In genomic region chr16:4696172-4696904, GRCh38 we compare ENCODE assay signal across 15 cellular contexts. TPM values are rescaled to one million over a fixed set of nuclear protein-coding genes. Genes with fewer than 3 reads are reported as not detected.
DNase-seq lines count a peak whose midpoint lies in the region; ATAC-seq and TF ChIP-seq lines count a peak whose summit lies in the region.
"Had no signal": no experiment of that assay in that cellular context is flagged by ENCODE, and none has a peak within 500 bp of the region (broad histone marks: within the 10 kb centered on the region; RNA-seq: fewer than 3 reads in every experiment).

No MANE protein-coding gene starts in this region.

- WGBS in mesendoderm (ENCODE audit: extremely low coverage, insufficient coverage, low lambda C conversion rate): no CpG with 5 or more reads among the region's 19 CpGs

- H3K4me2 ChIP-seq in mesendoderm (ENCODE audit: low read length): no peak overlapping the region

- no peak overlapping the region for H2BK15ac ChIP-seq in mesendoderm (replicated peaks; ENCODE audit: low read depth)

- no peak overlapping the region for H4K5ac ChIP-seq in mesendoderm (ENCODE audit: low read length)

- H2BK120ac ChIP-seq in mesendoderm (ENCODE audit: low read depth, low read length): no peak overlapping the region

- TF ChIP-seq CTCF in RWPE1 (conservative IDR thresholded peaks at IDR 0.05; ENCODE audit: low read depth): no peak
- TF ChIP-seq CTCF in neural crest cell (conservative IDR thresholded peaks at IDR 0.05): no peak
- TF ChIP-seq CTCF in foreskin keratinocyte (conservative IDR thresholded peaks at IDR 0.05): no peak

- peaks cover 39% of the 10 kb centered on the region for H3K36me3 ChIP-seq in CD4-positive, CD25-positive, alpha-beta regulatory T cell (ENCODE audit: control insufficient read depth, insufficient read depth, low read length)
- peaks cover 4% of the 10 kb centered on the region for H3K36me3 ChIP-seq in mesendoderm (ENCODE audit: control insufficient read depth, insufficient read depth, low read length)

- no peak for DNase-seq in CD4-positive, CD25-positive, alpha-beta regulatory T cell
- DNase-seq in RWPE1 (ENCODE audit: low spot score): no peak
- DNase-seq in fibroblast of peridontal ligament (ENCODE audit: extremely low read depth): peak; percentile 14
- no peak for DNase-seq in neural crest cell (ENCODE audit: low read depth, low spot score)
- no peak for DNase-seq in stimulated activated naive CD4-positive, alpha-beta T cell treated with Interleukin-2 at 50 U/mL for 16 hours (lab: John Stamatoyannopoulos, UW)
- DNase-seq in cortex of kidney (lab: John Stamatoyannopoulos, UW): no peak
- no peak for DNase-seq in mesendoderm
- DNase-seq in foreskin keratinocyte: no peak
- DNase-seq: activated CD4-positive, CD25-positive, alpha-beta regulatory T cell; activated CD8-positive, alpha-beta memory T cell treated with anti-CD3 and anti-CD28 coated beads, Interleukin-2, amount 50 U/mL, for 48 hours; C1 segment of cervical spinal cord; dermis blood vessel endothelial cell; NCI-H2107; stimulated activated CD4-positive, alpha-beta T cell treated with anti-CD3 and anti-CD28 coated beads, Interleukin-4, amount 100 ng/mL, for 1 hour had no signal

- H3K27me3 Mint-ChIP-seq in CD4-positive, CD25-positive, alpha-beta regulatory T cell: no peaks in the 10 kb centered on the region
- peaks cover 2% of the 10 kb centered on the region for H3K27me3 Mint-ChIP-seq in neural crest cell (ENCODE audit: low read depth)

- H3K27ac Mint-ChIP-seq in CD4-positive, CD25-positive, alpha-beta regulatory T cell: no peak overlapping the region
- no peak overlapping the region for H3K27ac Mint-ChIP-seq in neural crest cell (ENCODE audit: unreplicated experiment)

- no peak overlapping the region for H3K4ac ChIP-seq in mesendoderm (ENCODE audit: low read depth, low read length)

- H2BK5ac ChIP-seq in mesendoderm (ENCODE audit: low read length): no peak overlapping the region

- POLR2A ChIA-PET in RWPE1 (lab: Yijun Ruan, JAX; ENCODE audit: low non-redundant PET): no interaction called here

- H3K4me1 Mint-ChIP-seq in CD4-positive, CD25-positive, alpha-beta regulatory T cell: peaks cover 0 to 22% (median 4%) of the 10 kb centered on the region in 4 donors
- no peaks in the 10 kb centered on the region for H3K4me1 Mint-ChIP-seq in neural crest cell

- no peaks in the 10 kb centered on the region for H3K9me3 Mint-ChIP-seq in CD4-positive, CD25-positive, alpha-beta regulatory T cell
- H3K9me3 Mint-ChIP-seq in neural crest cell: no peaks in the 10 kb centered on the region

- peak overlapping the region in 3 of 4 donors; percentile 28 to 83 (median 78) for H3K4me3 Mint-ChIP-seq in CD4-positive, CD25-positive, alpha-beta regulatory T cell
- peak overlapping the region; percentile 88 for H3K4me3 Mint-ChIP-seq in neural crest cell

- no peak overlapping the region for H3K23ac ChIP-seq in mesendoderm (ENCODE audit: low read length)

- H3K27ac ChIP-seq in CD4-positive, CD25-positive, alpha-beta regulatory T cell (ENCODE audit: insufficient read depth, low read length, poor library complexity, severe bottlenecking): no peak overlapping the region
- peak overlapping the region; percentile 82 for H3K27ac ChIP-seq in RWPE1
- H3K27ac ChIP-seq in mesendoderm (ENCODE audit: low read depth, low read length): no peak overlapping the region
- no peak overlapping the region for H3K27ac ChIP-seq in foreskin keratinocyte
- H3K27ac ChIP-seq: SK-N-MC had no signal

- ATAC-seq in CD4-positive, CD25-positive, alpha-beta regulatory T cell (ENCODE audit: low read depth in 2 of 2): no peak
- no peak for ATAC-seq in foreskin keratinocyte

- CTCF ChIA-PET in RWPE1 (lab: Yijun Ruan, JAX): interaction anchor here (0.5 to 2.2 kb wide), 4 partner anchors 17 to 260 kb away, joined by 3 to 7 read pairs (median 4); no protein-coding TSS in a partner anchor

- peaks cover 17% of the 10 kb centered on the region for H3K4me1 ChIP-seq in CD4-positive, CD25-positive, alpha-beta regulatory T cell (ENCODE audit: control insufficient read depth, insufficient read depth, low read length, poor library complexity, severe bottlenecking)
- H3K4me1 ChIP-seq in mesendoderm (ENCODE audit: control insufficient read depth, low read depth, low read length) (no peaks in the 10 kb centered on the region), foreskin keratinocyte (no peaks in the 10 kb centered on the region)

- no peak overlapping the region for H3K18ac ChIP-seq in mesendoderm (ENCODE audit: low read length)

- H3K36me3 Mint-ChIP-seq in CD4-positive, CD25-positive, alpha-beta regulatory T cell: peaks cover 5% of the 10 kb centered on the region
- peaks cover 6% of the 10 kb centered on the region for H3K36me3 Mint-ChIP-seq in neural crest cell (ENCODE audit: low read depth)

- H3K9me3 ChIP-seq in CD4-positive, CD25-positive, alpha-beta regulatory T cell (ENCODE audit: control insufficient read depth in 2 of 2, low read length in 2 of 2): no peaks in the 10 kb centered on the region

- H3K79me2 ChIP-seq in mesendoderm (ENCODE audit: control insufficient read depth, insufficient read depth, low read length): no peaks in the 10 kb centered on the region

- no peak overlapping the region for H3K4me3 ChIP-seq in CD4-positive, CD25-positive, alpha-beta regulatory T cell (ENCODE audit: low read depth, low read length)
- no peak overlapping the region for H3K4me3 ChIP-seq in mesendoderm (ENCODE audit: low read length)
- H3K4me3 ChIP-seq: SK-N-MC had no signal

- no peak overlapping the region for H2AK5ac ChIP-seq in mesendoderm (ENCODE audit: low read length)

- peaks cover 2% of the 10 kb centered on the region for H3K79me1 ChIP-seq in mesendoderm (ENCODE audit: low read length)

- H3K9ac ChIP-seq in mesendoderm (ENCODE audit: low read length): no peak overlapping the region

- H4K8ac ChIP-seq in mesendoderm (ENCODE audit: low read depth, low read length): no peak overlapping the region

- H3K56ac ChIP-seq in mesendoderm (ENCODE audit: low read length): no peak overlapping the region

- H3K27me3 ChIP-seq in CD4-positive, CD25-positive, alpha-beta regulatory T cell (ENCODE audit: control insufficient read depth, insufficient read depth, low read length): no peaks in the 10 kb centered on the region
- H3K27me3 ChIP-seq in mesendoderm (ENCODE audit: insufficient read depth, low read length, poor library complexity): no peaks in the 10 kb centered on the region
- no peaks in the 10 kb centered on the region for H3K27me3 ChIP-seq in foreskin keratinocyte

RNA-seq across cellular contexts. Expression of gene NUDT16L1, which starts 3.0 kb away (rescaled TPM):
- total RNA-seq in CD4-positive, CD25-positive, alpha-beta regulatory T cell: 43.7 TPM
- 100 to 1,000 TPM in 1 of 4 donors, 10 to 100 TPM in 3; 77.8 to 110 (median 91.5) TPM for polyA plus RNA-seq in CD4-positive, CD25-positive, alpha-beta regulatory T cell
- total RNA-seq in neural crest cell (36.8 and 37.8 TPM in 2 replicates), foreskin keratinocyte (24.7 and 25.1 TPM in 2 replicates)
- 27.8 TPM for polyA plus RNA-seq in mesendoderm (2013, experiment 1 of 2)
- polyA plus RNA-seq in mesendoderm (2013, experiment 2 of 2): 28.2 TPM
- 35.6 and 38.8 TPM in 2 replicates for polyA plus RNA-seq in foreskin keratinocyte

RNA-seq across cellular contexts. Expression of gene ANKS3, which starts 37.7 kb away (rescaled TPM):
- 20.4 TPM for total RNA-seq in CD4-positive, CD25-positive, alpha-beta regulatory T cell
- 1 to 10 TPM; 1.4 to 4.0 (median 2.5) TPM for polyA plus RNA-seq in CD4-positive, CD25-positive, alpha-beta regulatory T cell
- total RNA-seq in neural crest cell (32.0 and 35.5 TPM in 2 replicates), foreskin keratinocyte (9.2 and 10.9 TPM in 2 replicates)
- 6.4 TPM for polyA plus RNA-seq in mesendoderm (2013, experiment 1 of 2)
- 6.7 TPM for polyA plus RNA-seq in mesendoderm (2013, experiment 2 of 2)
- polyA plus RNA-seq in foreskin keratinocyte: 7.4 and 8.6 TPM in 2 replicates

RNA-seq across cellular contexts. Expression of gene DNAAF8, which starts 38.0 kb away (rescaled TPM):
- not detected for total RNA-seq in CD4-positive, CD25-positive, alpha-beta regulatory T cell
- under 1 TPM in 1 of 4 donors, not detected in 3; 0.06 TPM for polyA plus RNA-seq in CD4-positive, CD25-positive, alpha-beta regulatory T cell
- total RNA-seq in neural crest cell (0.68 and 0.96 TPM in 2 replicates), foreskin keratinocyte (0.18 and 0.31 TPM in 2 replicates)
- 0.35 TPM for polyA plus RNA-seq in mesendoderm (2013, experiment 1 of 2)
- 0.25 TPM for polyA plus RNA-seq in mesendoderm (2013, experiment 2 of 2)
- polyA plus RNA-seq in foreskin keratinocyte: 0.29 and 0.30 TPM in 2 replicates
